In the genomic region with DNA sequence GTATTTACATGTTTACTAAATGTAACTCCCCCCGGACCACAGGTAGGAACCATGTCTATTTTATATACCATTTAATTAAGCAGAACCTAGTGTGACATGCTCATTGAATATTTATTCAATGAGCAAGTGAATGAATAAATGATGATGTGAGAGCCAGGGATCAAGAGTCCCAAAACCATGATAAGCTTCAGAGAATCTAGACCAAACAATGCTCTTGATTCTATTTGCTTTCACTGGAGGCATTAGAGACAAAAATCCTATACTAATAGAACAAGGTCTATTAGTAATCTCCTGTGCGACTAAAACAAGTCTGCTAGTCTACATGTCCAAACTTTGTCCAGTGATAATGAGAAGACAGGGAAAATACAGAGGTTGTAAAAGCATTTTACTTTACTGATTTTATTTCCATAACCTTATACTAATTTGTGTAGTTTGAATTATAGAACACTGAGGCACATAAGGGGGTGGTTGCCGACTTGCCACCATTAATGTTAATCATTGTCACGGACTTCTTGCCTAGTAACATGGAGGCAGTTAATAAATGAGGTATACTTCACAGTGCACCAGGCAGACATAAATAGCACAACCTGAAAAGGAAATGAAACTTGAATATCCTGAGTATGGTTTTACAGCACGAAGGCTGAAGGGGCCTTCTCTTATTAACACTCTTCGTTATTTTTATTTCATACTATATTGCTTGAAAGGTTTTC, we compare ENCODE assay signal across 12 cellular contexts.
DNase-seq lines count a peak whose midpoint lies in the region; ATAC-seq and TF ChIP-seq lines count a peak whose summit lies in the region.
"Had no signal": no experiment of that assay in that cellular context is flagged by ENCODE, and none has a peak within 500 bp of the region (broad histone marks: within the 10 kb centered on the region; RNA-seq: fewer than 3 reads in every experiment).

No MANE protein-coding gene starts in this region.

- WGBS in adrenal gland, 4 donors = 75 to 79% (median 76%) methylated on average over 6 of the region's 6 CpGs
- 86 to 94% methylated on average over 1 to 5 of the region's 6 CpGs for WGBS in endodermal cell (ENCODE audit: insufficient coverage in 1 of 2, insufficient read length in 1 of 2), 2 experiments

- H3K27ac ChIP-seq in adrenal gland (no peak overlapping the region), endodermal cell (ENCODE audit: low read depth, low read length) (no peak overlapping the region)

- no peak overlapping the region for H3K27ac Mint-ChIP-seq in endothelial cell (ENCODE audit: unreplicated experiment)
- H3K27ac Mint-ChIP-seq in endodermal cell = no peak overlapping the region
- H3K27ac Mint-ChIP-seq: natural killer cell treated with Interleukin-12 subunit alpha and Interleukin-12 subunit beta and Interleukin-15 and Interleukin-18, amount 100 ng/mL, for 72 hours; stimulated activated naive CD8-positive, alpha-beta T cell treated with anti-CD3 and anti-CD28 coated beads, Interleukin-15, Interleukin-2, amounts not matched to agents 100 ng/mL and 50 ng/mL, for 24 hours had no signal

- no peak for DNase-seq in endothelial cell (ENCODE audit: low spot score)
- DNase-seq in left colon = no peak
- no peak for DNase-seq in NCI-H69 (lab: John Stamatoyannopoulos, UW)
- no peak for DNase-seq in adrenal gland
- DNase-seq in endodermal cell = no peak
- DNase-seq: NCI-H526; stimulated activated CD4-positive, alpha-beta T cell treated with anti-CD3 and anti-CD28 coated beads, Interleukin-15, amount 100 ng/mL, for 24 hours had no signal

- TF ChIP-seq CTCF in endothelial cell (IDR thresholded peaks at IDR 0.05; ENCODE audit: unreplicated experiment) (no peak), adrenal gland (IDR thresholded peaks at IDR 0.05) (no peak), endodermal cell (conservative IDR thresholded peaks at IDR 0.05) (no peak)

- H3K4me1 Mint-ChIP-seq in endothelial cell (ENCODE audit: unreplicated experiment) (peaks cover 4% of the 10 kb centered on the region), endodermal cell (no peaks in the 10 kb centered on the region)

- H3K4me1 ChIP-seq in adrenal gland (replicated peaks in 1 of 2) (no peaks in the 10 kb centered on the region), endodermal cell (ENCODE audit: control insufficient read depth, insufficient read depth, low read length) (no peaks in the 10 kb centered on the region)

- H3K9me3 ChIP-seq in adrenal gland (replicated peaks in 1 of 3) (no peaks in the 10 kb centered on the region), endodermal cell (ENCODE audit: control insufficient read depth, low read length) (no peaks in the 10 kb centered on the region)

- H3K9me3 Mint-ChIP-seq in endothelial cell (ENCODE audit: unreplicated experiment) (no peaks in the 10 kb centered on the region), endodermal cell (no peaks in the 10 kb centered on the region)
- H3K9me3 Mint-ChIP-seq: stimulated activated naive CD8-positive, alpha-beta T cell treated with anti-CD3 and anti-CD28 coated beads, Interleukin-15, Interleukin-2, amounts not matched to agents 100 ng/mL and 50 ng/mL, for 24 hours had no signal

- no peak overlapping the region for H3K9ac ChIP-seq in endodermal cell (ENCODE audit: extremely low read depth, low read length, poor library complexity, severe bottlenecking)

- no peaks in the 10 kb centered on the region for H3K36me3 ChIP-seq in adrenal gland (replicated peaks in 1 of 2)
- H3K36me3 ChIP-seq in endodermal cell (ENCODE audit: control insufficient read depth, insufficient read depth, low read length) = no peaks in the 10 kb centered on the region

- H3K27me3 ChIP-seq in adrenal gland (no peaks in the 10 kb centered on the region), endodermal cell (ENCODE audit: control insufficient read depth, insufficient read depth, low read length, poor library complexity, severe bottlenecking) (peaks cover 16% of the 10 kb centered on the region)

- H3K36me3 Mint-ChIP-seq in endothelial cell (ENCODE audit: low read depth, unreplicated experiment) (peaks cover 61% of the 10 kb centered on the region), endodermal cell (ENCODE audit: low read depth) (no peaks in the 10 kb centered on the region)
- H3K36me3 Mint-ChIP-seq: natural killer cell treated with Interleukin-12 subunit alpha and Interleukin-12 subunit beta and Interleukin-15 and Interleukin-18, amount 100 ng/mL, for 72 hours had no signal

- H3K4me3 Mint-ChIP-seq in endothelial cell (ENCODE audit: unreplicated experiment) (peak overlapping the region; percentile 17), endodermal cell (no peak overlapping the region)
- H3K4me3 Mint-ChIP-seq: natural killer cell treated with Interleukin-12 subunit alpha and Interleukin-12 subunit beta and Interleukin-15 and Interleukin-18, amount 100 ng/mL, for 72 hours; stimulated activated naive CD8-positive, alpha-beta T cell treated with anti-CD3 and anti-CD28 coated beads, Interleukin-15, Interleukin-2, amounts not matched to agents 100 ng/mL and 50 ng/mL, for 24 hours had no signal

- intact Hi-C loops in left colon (cut with DNase I, micrococcal nuclease) (no loop called here), adrenal gland (cut with DNase I) (no loop called here)

- H3K4me3 ChIP-seq in adrenal gland (no peak overlapping the region), endodermal cell (ENCODE audit: low read length) (no peak overlapping the region)

- ATAC-seq in GM18868 (IDR thresholded peaks at IDR 0.05; ENCODE audit: unreplicated experiment) (peak; percentile 68), GM21528 (IDR thresholded peaks at IDR 0.05; ENCODE audit: low FRiP score, unreplicated experiment) (peak; percentile 77), HG03097 (IDR thresholded peaks at IDR 0.05; ENCODE audit: low FRiP score, unreplicated experiment) (peak; percentile 92), left colon (no peak)
- ATAC-seq: natural killer cell treated with Interleukin-12 subunit alpha and Interleukin-12 subunit beta and Interleukin-15 and Interleukin-18, amount 100 ng/mL, for 72 hours had no signal

- TF ChIP-seq POLR2A in adrenal gland (IDR thresholded peaks at IDR 0.05) = no peak

- H3K27me3 Mint-ChIP-seq in endothelial cell (ENCODE audit: unreplicated experiment) (peaks cover 2% of the 10 kb centered on the region), endodermal cell (ENCODE audit: insufficient read depth) (peaks cover 6% of the 10 kb centered on the region)
- H3K27me3 Mint-ChIP-seq: stimulated activated naive CD8-positive, alpha-beta T cell treated with anti-CD3 and anti-CD28 coated beads, Interleukin-15, Interleukin-2, amounts not matched to agents 100 ng/mL and 50 ng/mL, for 24 hours had no signal
